ENCODE assay signal across 19 cellular contexts in genomic region chr21:18716578-18717138, GRCh38.
DNase-seq lines count a peak whose midpoint lies in the region; ATAC-seq and TF ChIP-seq lines count a peak whose summit lies in the region.
"Had no signal": no experiment of that assay in that cellular context is flagged by ENCODE, and none has a peak within 500 bp of the region (broad histone marks: within the 10 kb centered on the region; RNA-seq: fewer than 3 reads in every experiment).

No MANE protein-coding gene starts in this region.

- H3K9me3 ChIP-seq in WERI-Rb-1 (ENCODE audit: severe bottlenecking) = no peaks in the 10 kb centered on the region
- H3K9me3 ChIP-seq: psoas muscle had no signal

- H3K4me3 ChIP-seq in WERI-Rb-1 (ENCODE audit: low read depth, low read length) = no peak overlapping the region
- H3K4me3 ChIP-seq: psoas muscle, smooth muscle cell had no signal

- no peak for ATAC-seq in HG03108 (IDR thresholded peaks at IDR 0.05; ENCODE audit: unreplicated experiment)
- ATAC-seq in foreskin keratinocyte = no peak
- ATAC-seq: psoas muscle had no signal

- no peak for TF ChIP-seq EP300 in Ishikawa (IDR thresholded peaks at IDR 0.05; ENCODE audit: borderline replicate concordance)

- H3K4me1 ChIP-seq in foreskin keratinocyte = no peaks in the 10 kb centered on the region
- H3K4me1 ChIP-seq: psoas muscle had no signal

- TF ChIP-seq CTCF in VCaP (conservative IDR thresholded peaks at IDR 0.05) (no peak), foreskin keratinocyte (conservative IDR thresholded peaks at IDR 0.05) (no peak), WERI-Rb-1 (IDR thresholded peaks at IDR 0.05; ENCODE audit: low read depth, low read length) (no peak)

- H3K36me3 ChIP-seq in WERI-Rb-1 = no peaks in the 10 kb centered on the region

- DNase-seq in COR-L47 (lab: John Stamatoyannopoulos, UW) = peak; percentile 30
- peak; percentile 51 for DNase-seq in NCI-H345 (lab: John Stamatoyannopoulos, UW)
- no peak for DNase-seq in NCI-H446 treated with DMSO at 0.1 percent for 48 hours (lab: John Stamatoyannopoulos, UW)
- DNase-seq in foreskin keratinocyte = no peak
- no peak for DNase-seq in WERI-Rb-1
- DNase-seq: activated B cell treated with CpG ODN at 0.5 μM for 24 hours; activated CD4-positive, alpha-beta memory T cell treated with anti-CD3 and anti-CD28 coated beads for 36 hours; activated T-cell treated with anti-CD3 and anti-CD28 coated beads for 4 hours; amygdala; effector CD8-positive, alpha-beta T cell; GF-D8; NCI-H510A treated with DMSO at 0.1 percent for 48 hours; psoas muscle; stimulated activated CD4-positive, alpha-beta T cell treated with anti-CD3 and anti-CD28 coated beads, Interleukin-4, amount 100 ng/mL, for 24 hours had no signal

- no peaks in the 10 kb centered on the region for H3K27me3 ChIP-seq in foreskin keratinocyte
- peaks cover 7% of the 10 kb centered on the region for H3K27me3 ChIP-seq in WERI-Rb-1 (ENCODE audit: insufficient read depth, low read depth, severe bottlenecking)

- H3K27ac ChIP-seq in VCaP = peak overlapping the region; percentile 44
- no peak overlapping the region for H3K27ac ChIP-seq in foreskin keratinocyte
- no peak overlapping the region for H3K27ac ChIP-seq in WERI-Rb-1
- H3K27ac ChIP-seq: HL-60, psoas muscle had no signal

- no peak for TF ChIP-seq RAD21 in Ishikawa (IDR thresholded peaks at IDR 0.05; ENCODE audit: low read depth)

TF ChIP-seq in Ishikawa, 13 proteins besides CTCF, POLR2A, EP300 and RAD21:
- no peak for TF ChIP-seq TAF1 (IDR thresholded peaks at IDR 0.05; ENCODE audit: low read depth)
- TF ChIP-seq NFIC (IDR thresholded peaks at IDR 0.05) = 0 out of 2 replicates have a peak, but pooled peaks have one; percentile 21

Comparison
In these comparisons a context has a peak if more than half of its experiments do, and no peak if none do; other contexts are left out.
1. DNase-seq: peak in COR-L47 (single experiment) and NCI-H345 (single experiment); none in NCI-H446 treated with DMSO at 0.1 percent for 48 hours (single experiment), foreskin keratinocyte (0 of 2) and WERI-Rb-1 (single experiment).